ENCODE assay signal across 1 cellular context in the genomic region with DNA sequence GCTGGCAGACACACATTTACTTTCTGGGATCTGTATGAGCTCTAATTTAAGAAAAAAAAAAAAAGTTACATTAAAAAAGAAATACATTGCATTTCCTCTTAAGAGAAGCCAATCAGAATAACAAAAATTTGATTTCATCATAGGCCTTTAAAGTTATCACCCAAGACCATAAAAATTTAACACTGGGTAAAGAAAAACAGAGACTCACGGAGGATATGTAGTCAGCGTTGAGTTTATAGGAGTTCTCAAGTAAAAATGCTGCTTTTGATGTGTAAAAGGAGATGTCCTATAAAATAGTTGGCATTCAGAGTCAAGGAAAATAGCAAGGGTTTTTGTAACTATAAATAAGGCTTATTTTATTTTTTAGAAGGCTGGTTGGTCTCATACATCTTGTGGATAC.
TF ChIP-seq lines count a peak whose summit lies in the region.

No MANE protein-coding gene starts in this region.

TF ChIP-seq in IMR-90, 13 proteins besides CTCF, POLR2A, EP300 and RAD21:
- no peak for TF ChIP-seq BHLHE40 (IDR thresholded peaks at IDR 0.05; ENCODE audit: low read depth, low read length)
- no peak for TF ChIP-seq MAZ (IDR thresholded peaks at IDR 0.05; ENCODE audit: borderline replicate concordance, low read depth, low read length)
- TF ChIP-seq MXI1 (IDR thresholded peaks at IDR 0.05; ENCODE audit: borderline replicate concordance, low read depth, low read length), result no peak
- TF ChIP-seq, protein P1, sequence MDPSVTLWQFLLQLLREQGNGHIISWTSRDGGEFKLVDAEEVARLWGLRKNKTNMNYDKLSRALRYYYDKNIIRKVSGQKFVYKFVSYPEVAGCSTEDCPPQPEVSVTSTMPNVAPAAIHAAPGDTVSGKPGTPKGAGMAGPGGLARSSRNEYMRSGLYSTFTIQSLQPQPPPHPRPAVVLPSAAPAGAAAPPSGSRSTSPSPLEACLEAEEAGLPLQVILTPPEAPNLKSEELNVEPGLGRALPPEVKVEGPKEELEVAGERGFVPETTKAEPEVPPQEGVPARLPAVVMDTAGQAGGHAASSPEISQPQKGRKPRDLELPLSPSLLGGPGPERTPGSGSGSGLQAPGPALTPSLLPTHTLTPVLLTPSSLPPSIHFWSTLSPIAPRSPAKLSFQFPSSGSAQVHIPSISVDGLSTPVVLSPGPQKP (IDR thresholded peaks at IDR 0.05; ENCODE audit: borderline replicate concordance, low read depth, low read length), result no peak
- TF ChIP-seq, protein P2, sequence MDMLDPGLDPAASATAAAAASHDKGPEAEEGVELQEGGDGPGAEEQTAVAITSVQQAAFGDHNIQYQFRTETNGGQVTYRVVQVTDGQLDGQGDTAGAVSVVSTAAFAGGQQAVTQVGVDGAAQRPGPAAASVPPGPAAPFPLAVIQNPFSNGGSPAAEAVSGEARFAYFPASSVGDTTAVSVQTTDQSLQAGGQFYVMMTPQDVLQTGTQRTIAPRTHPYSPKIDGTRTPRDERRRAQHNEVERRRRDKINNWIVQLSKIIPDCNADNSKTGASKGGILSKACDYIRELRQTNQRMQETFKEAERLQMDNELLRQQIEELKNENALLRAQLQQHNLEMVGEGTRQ (IDR thresholded peaks at IDR 0.05; ENCODE audit: low read depth, low read length), result no peak
- TF ChIP-seq SMC3 (IDR thresholded peaks at IDR 0.05; ENCODE audit: low read depth, low read length), result no peak
- no peak for TF ChIP-seq RFX5 (IDR thresholded peaks at IDR 0.05; ENCODE audit: low read depth, low read length)
- TF ChIP-seq RCOR1 (IDR thresholded peaks at IDR 0.05; ENCODE audit: insufficient replicate concordance, low read length), result no peak
- no peak for TF ChIP-seq MAFK (IDR thresholded peaks at IDR 0.05; ENCODE audit: low read depth, low read length)
- TF ChIP-seq NFE2L2 (IDR thresholded peaks at IDR 0.05; ENCODE audit: low read depth, low read length), result no peak
- no peak for TF ChIP-seq CHD1 (IDR thresholded peaks at IDR 0.05; ENCODE audit: low read depth, low read length)
- TF ChIP-seq CEBPB (IDR thresholded peaks at IDR 0.05; ENCODE audit: low read depth, low read length), result no peak
- TF ChIP-seq FOS (IDR thresholded peaks at IDR 0.05; ENCODE audit: low read depth, low read length), result no peak
